16 cellular contexts compared by ENCODE assay signal in genomic region chr3:36600413-36600812, GRCh38.
DNase-seq lines count a peak whose midpoint lies in the region; ATAC-seq and TF ChIP-seq lines count a peak whose summit lies in the region.
"Had no signal": no experiment of that assay in that cellular context is flagged by ENCODE, and none has a peak within 500 bp of the region (broad histone marks: within the 10 kb centered on the region; RNA-seq: fewer than 3 reads in every experiment).

No MANE protein-coding gene starts in this region.

- BruUV-seq in HCT116 (replicated peaks; lab: Mats Ljungman, UMichigan) = no TSS peak

- TF ChIP-seq POLR2A in HCT116 (IDR thresholded peaks at IDR 0.05; ENCODE audit: borderline replicate concordance, extremely low read depth, insufficient read depth, insufficient read length) (no peak), adrenal gland (IDR thresholded peaks at IDR 0.05) (no peak)

- H4K20me1 ChIP-seq in HCT116 (ENCODE audit: insufficient read depth) (no peaks in the 10 kb centered on the region), OCI-LY3 (ENCODE audit: insufficient read depth, low read length) (no peaks in the 10 kb centered on the region)

- H3K36me3 Mint-ChIP-seq in activated T-cell treated with anti-CD3 and anti-CD28 coated beads, Interleukin-2, amount 50 U/mL, for 72 hours (ENCODE audit: insufficient read depth in 2 of 2) = no peaks in the 10 kb centered on the region
- H3K36me3 Mint-ChIP-seq: CD14-positive monocyte; CD8-positive, alpha-beta T cell had no signal

- RAD21 ChIA-PET in HCT116 (lab: Charles Lee; ENCODE audit: low non-redundant PET in 1 of 2, low total read pairs in 2 of 2, uncharacterized antibody in 2 of 2, unreplicated experiment in 2 of 2) = no interaction called here

- no peak overlapping the region for H3K27ac Mint-ChIP-seq in activated T-cell treated with anti-CD3 and anti-CD28 coated beads, Interleukin-2, amount 50 U/mL, for 72 hours
- H3K27ac Mint-ChIP-seq: B cell; CD14-positive monocyte; CD8-positive, alpha-beta T cell; H9 had no signal

- CTCF ChIA-PET in HCT116 (lab: Charles Lee) = no interaction called here

- POLR2A ChIA-PET in HCT116 (lab: Charles Lee) = no interaction called here

- peaks cover 0 to 1% of the 10 kb centered on the region in 2 donors for H3K9me3 Mint-ChIP-seq in activated T-cell treated with anti-CD3 and anti-CD28 coated beads, Interleukin-2, amount 50 U/mL, for 72 hours
- H3K9me3 Mint-ChIP-seq: CD8-positive, alpha-beta T cell; H9 had no signal

- H3K36me3 ChIP-seq in HCT116 (ENCODE audit: control insufficient read depth in 1 of 2, insufficient read depth in 2 of 2, low read length in 2 of 2) = no peaks in the 10 kb centered on the region
- H3K36me3 ChIP-seq in OCI-LY3 (replicated peaks; ENCODE audit: low read depth, low read length) = no peaks in the 10 kb centered on the region
- no peaks in the 10 kb centered on the region for H3K36me3 ChIP-seq in adrenal gland (replicated peaks in 1 of 2)

- ATAC-seq in HCT116 = peak; percentile 69
- ATAC-seq in HG02973 (IDR thresholded peaks at IDR 0.05; ENCODE audit: unreplicated experiment) = no peak
- ATAC-seq in activated T-cell treated with anti-CD3 and anti-CD28 coated beads, Interleukin-2, amount 50 U/mL, for 72 hours (replicated peaks in 1 of 2) = no peak
- ATAC-seq: CD8-positive, alpha-beta T cell had no signal

- DNase-seq in HCT116 (ENCODE audit: low read depth, low spot score) (peak; percentile 13), choroid plexus epithelial cell (ENCODE audit: low read depth) (peak; percentile 6), adrenal gland (no peak), C1 segment of cervical spinal cord (lab: John Stamatoyannopoulos, UW) (no peak)
- DNase-seq in activated T-cell treated with anti-CD3 and anti-CD28 coated beads, Interleukin-2, amount 50 U/mL, for 72 hours = no peak
- DNase-seq: CD8-positive, alpha-beta T cell; COR-L47; DND-41; GDM1; GOT3; H9 had no signal

- H3K4me3 ChIP-seq in HCT116 (replicated peaks in 1 of 2; ENCODE audit: low read depth in 1 of 2, low read length in 2 of 2) (no peak overlapping the region), OCI-LY3 (ENCODE audit: low read length) (no peak overlapping the region), choroid plexus epithelial cell (ENCODE audit: low read depth, low read length) (no peak overlapping the region), adrenal gland (no peak overlapping the region)

- H3K79me2 ChIP-seq in HCT116 (ENCODE audit: insufficient read depth, low read length) (no peaks in the 10 kb centered on the region), OCI-LY3 (ENCODE audit: low read length) (no peaks in the 10 kb centered on the region)

- no peak overlapping the region for H3K4me3 Mint-ChIP-seq in activated T-cell treated with anti-CD3 and anti-CD28 coated beads, Interleukin-2, amount 50 U/mL, for 72 hours
- H3K4me3 Mint-ChIP-seq: B cell; CD14-positive monocyte; CD8-positive, alpha-beta T cell; H9 had no signal

- no peak overlapping the region for H3K27ac ChIP-seq in HCT116 (ENCODE audit: low read depth, low read length)
- no peak overlapping the region for H3K27ac ChIP-seq in OCI-LY3 (ENCODE audit: low read length)
- H3K27ac ChIP-seq in adrenal gland = no peak overlapping the region

- H3K27me3 ChIP-seq in HCT116 (ENCODE audit: insufficient read depth, low read length) (peaks cover 9% of the 10 kb centered on the region), OCI-LY3 (ENCODE audit: low read depth, low read length) (no peaks in the 10 kb centered on the region), adrenal gland (peaks cover 37% of the 10 kb centered on the region)

- H3K4me1 Mint-ChIP-seq in activated T-cell treated with anti-CD3 and anti-CD28 coated beads, Interleukin-2, amount 50 U/mL, for 72 hours (ENCODE audit: low read depth) = no peaks in the 10 kb centered on the region
- H3K4me1 Mint-ChIP-seq: B cell, CD14-positive monocyte, H9 had no signal

- H3K4me2 ChIP-seq in HCT116 (ENCODE audit: low read length) = no peak overlapping the region
- H3K4me2 ChIP-seq in OCI-LY3 (ENCODE audit: low read length) = no peak overlapping the region

- H3K4me1 ChIP-seq in HCT116 (ENCODE audit: control insufficient read depth in 1 of 2, insufficient read depth in 2 of 2, low read length in 2 of 2) = no peaks in the 10 kb centered on the region
- no peaks in the 10 kb centered on the region for H3K4me1 ChIP-seq in OCI-LY3 (ENCODE audit: low read length)
- no peaks in the 10 kb centered on the region for H3K4me1 ChIP-seq in adrenal gland (replicated peaks in 1 of 2)

- H3K9me3 ChIP-seq in HCT116 (ENCODE audit: control insufficient read depth in 1 of 2, insufficient read depth in 1 of 2, low read depth in 1 of 2, low read length in 2 of 2) (no peaks in the 10 kb centered on the region), OCI-LY3 (ENCODE audit: insufficient read depth, low read length) (no peaks in the 10 kb centered on the region), adrenal gland (replicated peaks in 1 of 3) (no peaks in the 10 kb centered on the region)

- WGBS in adrenal gland, 4 donors = 74 to 84% (median 82%) methylated on average over 3 of the region's 3 CpGs

- H3K9me2 ChIP-seq in HCT116 (ENCODE audit: insufficient read depth) = no peaks in the 10 kb centered on the region

- H3K9ac ChIP-seq in HCT116 (ENCODE audit: low read length) = no peak overlapping the region
- H3K9ac ChIP-seq in OCI-LY3 (ENCODE audit: low read length) = no peak overlapping the region

- TF ChIP-seq CTCF in HCT116 (IDR thresholded peaks at IDR 0.05 in 2 of 3, conservative IDR thresholded peaks at IDR 0.05 in 1 of 3; ENCODE audit: borderline replicate concordance in 1 of 3, insufficient read depth in 1 of 3, low read depth in 2 of 3, low read length in 2 of 3) = peak in 2 of 3 experiments; percentile 18 to 40; a peak in 1 of 6 replicates
- peak; percentile 28; the same call in 1 of the 2 replicates for TF ChIP-seq CTCF in LNCAP (IDR thresholded peaks at IDR 0.05)
- peak; percentile 18; the same call in 1 of the 2 replicates for TF ChIP-seq CTCF in OCI-LY3 (IDR thresholded peaks at IDR 0.05; ENCODE audit: low read depth, low read length)
- TF ChIP-seq CTCF in choroid plexus epithelial cell (conservative IDR thresholded peaks at IDR 0.05; ENCODE audit: low read depth, low read length) = no peak
- TF ChIP-seq CTCF in adrenal gland (IDR thresholded peaks at IDR 0.05) = no peak

- TF ChIP-seq RAD21 in HCT116 (IDR thresholded peaks at IDR 0.05; ENCODE audit: low read depth) = no peak

- intact Hi-C loops in HCT116 (cut with micrococcal nuclease) (no loop called here), adrenal gland (cut with DNase I) (no loop called here)

- H3K27me3 Mint-ChIP-seq in activated T-cell treated with anti-CD3 and anti-CD28 coated beads, Interleukin-2, amount 50 U/mL, for 72 hours (ENCODE audit: low read depth) = peaks cover 13% of the 10 kb centered on the region

- H2AFZ ChIP-seq in HCT116 (ENCODE audit: low read depth, low read length, poor library complexity, severe bottlenecking) (no peak overlapping the region), OCI-LY3 (ENCODE audit: low read depth, low read length) (no peak overlapping the region)

TF ChIP-seq in HCT116, 20 proteins besides CTCF, POLR2A, EP300 and RAD21 (continues in another document):
- no peak for TF ChIP-seq ZFX (IDR thresholded peaks at IDR 0.05)
- no peak for TF ChIP-seq SIN3A (IDR thresholded peaks at IDR 0.05; ENCODE audit: low read depth)
- no peak for TF ChIP-seq JUND (IDR thresholded peaks at IDR 0.05)
- TF ChIP-seq ZNF274 (IDR thresholded peaks at IDR 0.05; ENCODE audit: low read depth, low read length) = no peak
- no peak for TF ChIP-seq EZH2 (IDR thresholded peaks at IDR 0.05)
- TF ChIP-seq EGR1 (IDR thresholded peaks at IDR 0.05; ENCODE audit: low read depth) = no peak
- TF ChIP-seq FOSL1 (IDR thresholded peaks at IDR 0.05; ENCODE audit: low read depth) = no peak
- TF ChIP-seq MAX (IDR thresholded peaks at IDR 0.05) = no peak
- no peak for TF ChIP-seq SRF (IDR thresholded peaks at IDR 0.05; ENCODE audit: low read depth)
- no peak for TF ChIP-seq SP1 (IDR thresholded peaks at IDR 0.05; ENCODE audit: low read depth)
- no peak for TF ChIP-seq CBX3 (IDR thresholded peaks at IDR 0.05; ENCODE audit: low read depth)
- TF ChIP-seq ZBTB33 (IDR thresholded peaks at IDR 0.05; ENCODE audit: extremely low read depth, insufficient replicate concordance, low read length) = no peak
- no peak for TF ChIP-seq POLR2AphosphoS5 (IDR thresholded peaks at IDR 0.05; ENCODE audit: low read depth, low read length)
- TF ChIP-seq CEBPB (IDR thresholded peaks at IDR 0.05; ENCODE audit: low read depth) = no peak

Comparison
In these comparisons a context has a peak if more than half of its experiments do, and no peak if none do; other contexts are left out.
1. DNase-seq: peak in HCT116 (single experiment) and choroid plexus epithelial cell (single experiment); none in adrenal gland (0 of 7), activated T-cell treated with anti-CD3 and anti-CD28 coated beads, Interleukin-2, amount 50 U/mL, for 72 hours (0 of 2) and C1 segment of cervical spinal cord (0 of 14).
2. CTCF ChIP-seq: peak in HCT116 (2 of 3), LNCAP (single experiment) and OCI-LY3 (single experiment); none in choroid plexus epithelial cell (single experiment) and adrenal gland (0 of 6).